In genomic region chr1:202116287-202116686, GRCh38 we compare ENCODE assay signal across 22 cellular contexts. TPM values are rescaled to one million over a fixed set of nuclear protein-coding genes. Genes with fewer than 3 reads are reported as not detected.
"Had no signal": no experiment of that assay in that cellular context is flagged by ENCODE, and none has a peak within 500 bp of the region (broad histone marks: within the 10 kb centered on the region; RNA-seq: fewer than 3 reads in every experiment).

No MANE protein-coding gene starts in this region.

- H3K27me3 ChIP-seq: MG63 had no signal

- DNase-seq: Karpas-422, KG1, MG63, NCI-H1092, NCI-H1105 treated with DMSO at 0.1 percent for 48 hours, NCI-H1417 treated with DMSO at 0.1 percent for 48 hours, NCI-H146, NCI-H1694 treated with DMSO at 0.1 percent for 48 hours, NCI-H1930, NCI-H2081, NCI-H2107, NCI-H2227 treated with DMSO at 0.1 percent for 48 hours, NCI-H524, NCI-H526 treated with DMSO at 0.1 percent for 48 hours, NCI-H774, SHP77, SK-N-SH had no signal

- H3K4me2 ChIP-seq: SK-N-SH had no signal

- H3K36me3 ChIP-seq: MG63 had no signal

- FAIRE-seq: HTR-8/SVneo had no signal

- H3K9ac ChIP-seq: SK-N-SH had no signal

- H3K9me3 ChIP-seq: MG63, SK-N-SH had no signal

- H3K27ac ChIP-seq: HL-60, RWPE1 had no signal

- H3K4me3 ChIP-seq: MG63 had no signal

RNA-seq across cellular contexts. Expression of gene GPR37L1, which starts 6.4 kb away (rescaled TPM):
- total RNA-seq: NCI-H460, SK-MEL-5 had no signal
- polyA plus RNA-seq: SK-N-SH had no signal

RNA-seq across cellular contexts. Expression of gene PTPN7, which starts 44.1 kb away (rescaled TPM):
- total RNA-seq: NCI-H460, SK-MEL-5 had no signal
- polyA plus RNA-seq: SK-N-SH had no signal
